ENCODE assay signal across 8 cellular contexts in the genomic region with DNA sequence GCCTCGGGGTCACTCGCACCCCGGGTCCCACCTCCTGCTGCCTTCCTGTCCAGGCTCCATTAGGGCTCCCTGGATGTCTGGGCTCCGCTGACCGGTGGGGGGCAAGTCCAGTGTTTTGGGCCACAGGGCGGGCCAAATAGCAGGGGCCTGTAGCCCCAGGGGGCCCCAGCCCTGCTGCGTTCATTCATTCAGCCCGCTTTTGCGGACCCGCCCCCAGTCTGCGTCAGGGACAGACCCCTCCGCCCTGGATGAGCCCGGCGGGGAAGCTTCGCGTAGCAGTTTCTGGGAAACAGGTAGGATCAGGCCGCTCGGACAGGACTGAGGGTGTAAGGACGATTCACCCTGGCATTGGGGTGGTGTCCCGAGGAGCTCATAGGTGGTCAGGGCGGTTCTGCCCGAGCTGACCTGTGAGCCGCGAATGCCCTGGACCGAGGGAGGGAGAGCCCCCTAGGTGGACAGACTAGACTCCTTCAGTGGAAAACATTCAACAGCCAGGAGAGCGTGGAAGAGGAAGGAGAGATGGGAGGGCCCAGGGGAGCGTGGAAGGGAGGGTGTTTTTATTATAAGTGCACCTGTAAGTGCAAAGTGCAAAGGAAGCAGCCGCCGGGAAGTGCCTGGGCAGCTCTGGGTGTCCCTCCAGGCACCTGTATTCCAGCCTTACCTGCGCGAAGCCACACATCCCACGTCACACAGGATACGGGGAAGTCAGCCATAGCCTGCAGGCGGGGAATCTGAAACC. TPM values are rescaled to one million over a fixed set of nuclear protein-coding genes. Genes with fewer than 3 reads are reported as not detected.
DNase-seq lines count a peak whose midpoint lies in the region; ATAC-seq and TF ChIP-seq lines count a peak whose summit lies in the region.

No MANE protein-coding gene starts in this region.

- H3K27ac ChIP-seq in SJSA1 = peak overlapping the region; percentile 48
- H3K27ac ChIP-seq in cingulate gyrus (ENCODE audit: low read depth, low read length) = peak overlapping the region; percentile 90
- peak overlapping the region; percentile 92 for H3K27ac ChIP-seq in lower lobe of right lung
- H3K27ac ChIP-seq in suprapubic skin = peak overlapping the region; percentile 84

- no peaks in the 10 kb centered on the region for H3K27me3 ChIP-seq in SJSA1 (replicated peaks)
- no peaks in the 10 kb centered on the region for H3K27me3 ChIP-seq in lower lobe of right lung (ENCODE audit: low read depth)
- no peaks in the 10 kb centered on the region for H3K27me3 ChIP-seq in suprapubic skin

- 3% methylated on average over 22 of the region's 34 CpGs for WGBS in suprapubic skin

- TF ChIP-seq POLR2A in suprapubic skin (IDR thresholded peaks at IDR 0.05) = no peak

- peak overlapping the region; percentile 91 for H3K4me3 ChIP-seq in SJSA1
- peak overlapping the region; percentile 86 for H3K4me3 ChIP-seq in lower lobe of right lung
- H3K4me3 ChIP-seq in suprapubic skin = peak overlapping the region; percentile 95

- H3K9me3 ChIP-seq in SJSA1 (replicated peaks) (no peaks in the 10 kb centered on the region), lower lobe of right lung (no peaks in the 10 kb centered on the region), suprapubic skin (no peaks in the 10 kb centered on the region)

- in situ Hi-C loops in ACHN (cut with HindIII; ENCODE audit: low pct_ligation_motif_present, low pct_unique_long_range_greater_than_20kb, low sequenced_read_pairs) = no loop called here

- DNase-seq in ACHN (peak; percentile 29), SJSA1 (ENCODE audit: low read depth in 1 of 2, low spot score in 2 of 2) (no peak), lower lobe of right lung (peak; percentile 70), suprapubic skin (ENCODE audit: low spot score in 2 of 2) (peak; percentile 80), glomerular visceral epithelial cell (ENCODE audit: extremely low spot score) (no peak)

- intact Hi-C loops in lower lobe of right lung (cut with DNase I) = no loop called here

- H3K36me3 ChIP-seq in SJSA1 (peaks cover 13% of the 10 kb centered on the region; the same call in 1 of the 2 replicates), lower lobe of right lung (no peaks in the 10 kb centered on the region), suprapubic skin (no peaks in the 10 kb centered on the region)

- peaks cover 14% of the 10 kb centered on the region for H3K4me1 ChIP-seq in SJSA1 (replicated peaks)
- peaks cover 24% of the 10 kb centered on the region for H3K4me1 ChIP-seq in lower lobe of right lung
- peaks cover 47% of the 10 kb centered on the region for H3K4me1 ChIP-seq in suprapubic skin

- no peak for TF ChIP-seq EP300 in suprapubic skin (IDR thresholded peaks at IDR 0.05)

- no peak for TF ChIP-seq CTCF in lower lobe of right lung (IDR thresholded peaks at IDR 0.05)
- TF ChIP-seq CTCF in suprapubic skin (IDR thresholded peaks at IDR 0.05) = no peak

- ATAC-seq in GM18861 (IDR thresholded peaks at IDR 0.05; ENCODE audit: unreplicated experiment) (peak; percentile 19), HG03196 (IDR thresholded peaks at IDR 0.05; ENCODE audit: unreplicated experiment) (peak; percentile 21), lower lobe of right lung (peak; percentile 57 to 58)

RNA-seq across cellular contexts. Expression of a gene that starts 0.6 kb away (rescaled TPM):
- total RNA-seq in SJSA1 (2014; rRNA removed; shearing (Covaris generic)) = 68.0 and 77.0 TPM in 2 replicates
- 64.5 TPM for total RNA-seq in lower lobe of right lung
- 100 to 1,000 TPM in 1 of 4 donors, 10 to 100 TPM in 3; 33.8 to 103 (median 47.0) TPM for total RNA-seq in suprapubic skin

RNA-seq across cellular contexts. Expression of a gene that starts 51.8 kb away (rescaled TPM):
- 175 and 192 TPM in 2 replicates for total RNA-seq in SJSA1 (2014; rRNA removed; shearing (Covaris generic))
- total RNA-seq in lower lobe of right lung (57.5 TPM), suprapubic skin (100 to 1,000 TPM; 142 to 247 (median 198) TPM)

Comparison
In these comparisons a context has a peak if more than half of its experiments do, and no peak if none do; other contexts are left out.
1. DNase-seq: peak in ACHN (single experiment), lower lobe of right lung (single experiment) and suprapubic skin (2 of 2); none in SJSA1 (0 of 2) and glomerular visceral epithelial cell (single experiment).
2. Peak in every context shown above with its lines, with median percentiles within 50 percentile points of each other: ATAC-seq, H3K27ac ChIP-seq and H3K4me3 ChIP-seq.